1 cellular context compared by ENCODE assay signal in genomic region chr9:124309665-124310064, GRCh38.
TF ChIP-seq lines count a peak whose summit lies in the region.

No MANE protein-coding gene starts in this region.

TF ChIP-seq in GM23338, 12 proteins besides CTCF, POLR2A, EP300 and RAD21 (continued from another document):
- TF ChIP-seq ZNF462 (CRISPR knock-in tag; IDR thresholded peaks at IDR 0.05) (no peak), EZH2 (IDR thresholded peaks at IDR 0.05; ENCODE audit: low read depth, unreplicated experiment) (no peak)
